10 cellular contexts compared by ENCODE assay signal in the genomic region with DNA sequence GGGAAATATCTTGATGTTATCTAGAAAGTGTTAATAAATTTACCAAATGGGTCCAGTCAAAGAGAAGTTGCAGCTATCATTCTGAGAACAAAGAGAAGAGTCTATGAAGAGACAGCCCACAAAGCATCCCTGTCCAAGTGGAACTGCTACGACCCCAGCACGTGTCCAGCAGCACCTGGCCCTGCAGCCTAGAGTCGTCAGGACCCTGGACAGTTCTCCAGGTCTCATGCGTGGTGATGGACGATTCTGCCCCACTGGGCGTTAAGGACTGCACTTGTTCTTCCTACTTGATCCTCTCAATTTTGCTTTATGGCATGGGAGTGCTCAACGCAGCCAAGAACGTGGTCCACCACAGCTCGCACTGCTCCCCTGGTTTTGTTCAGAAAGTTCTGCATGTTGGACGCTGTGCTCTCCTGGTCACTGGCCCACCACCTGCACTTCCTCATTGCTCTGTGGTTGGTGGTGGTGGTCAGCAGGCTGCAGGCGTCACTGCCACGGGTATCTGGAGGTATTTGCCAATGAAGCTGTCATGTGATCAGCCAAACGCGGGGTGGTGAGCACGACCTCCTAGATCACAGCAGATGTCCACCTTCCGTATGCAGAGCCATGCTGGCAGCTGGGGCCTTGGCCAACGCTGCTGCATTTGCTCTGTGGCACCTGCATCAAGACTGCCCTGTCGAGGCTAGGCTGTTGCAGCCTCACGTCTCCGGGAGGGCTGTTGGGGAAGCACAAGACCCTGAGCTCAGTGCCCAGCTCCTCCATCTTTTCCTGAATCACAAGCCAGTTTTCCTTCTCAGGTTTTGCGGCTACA.
A peak's percentile ranks its signal among the peaks of the same experiment; 100 is the strongest.
DNase-seq lines count a peak whose midpoint lies in the region; ATAC-seq, FAIRE-seq and TF ChIP-seq lines count a peak whose summit lies in the region.
"Had no signal": no experiment of that assay in that cellular context is flagged by ENCODE, and none has a peak within 500 bp of the region (broad histone marks: within the 10 kb centered on the region; RNA-seq: fewer than 3 reads in every experiment).

No MANE protein-coding gene starts in this region.

- DNase-seq in ELR (ENCODE audit: low read depth) (peak; percentile 18), GM12878 (ENCODE audit: low read depth, low spot score) (no peak), lower lobe of right lung (peak; percentile 18), DMS153 treated with DMSO at 0.1 percent for 48 hours (lab: John Stamatoyannopoulos, UW; ENCODE audit: unreplicated experiment) (no peak)
- DNase-seq: activated effector memory CD4-positive, alpha-beta T cell treated with Interleukin-2 at 50 U/mL for 16 hours; cortex of kidney; GF-D8 had no signal

- TF ChIP-seq POLR2A in GM12878 (IDR thresholded peaks at IDR 0.05; ENCODE audit: low read depth, low read length): no peak

- intact Hi-C loops in GM12878 (cut with micrococcal nuclease; ENCODE audit: unreplicated experiment) (no loop called here), lower lobe of right lung (cut with DNase I) (no loop called here)

- TF ChIP-seq EP300 in Ishikawa (IDR thresholded peaks at IDR 0.05; ENCODE audit: borderline replicate concordance) (no peak), GM12878 (IDR thresholded peaks at IDR 0.05; ENCODE audit: borderline replicate concordance in 1 of 2, control insufficient read depth in 1 of 2, low read depth in 2 of 2, low read length in 2 of 2) (no peak)

- 39% methylated on average over 21 of the region's 21 CpGs for WGBS in GM12878 (ENCODE audit: insufficient coverage, insufficient replicate concordance, low lambda C conversion rate, missing lambda C conversion rate)

- RAD21 ChIA-PET in GM12878 (lab: Charles Lee; ENCODE audit: unreplicated experiment): no interaction called here

- no peak overlapping the region for H3K9ac ChIP-seq in GM12878 (ENCODE audit: control insufficient read depth, insufficient read depth, low read length)

- H3K27me3 ChIP-seq in GM12878 (replicated peaks in 1 of 2; ENCODE audit: control insufficient read depth in 2 of 2, insufficient read depth in 2 of 2, low read length in 1 of 2) (no peaks in the 10 kb centered on the region), lower lobe of right lung (ENCODE audit: low read depth) (peaks cover 14% of the 10 kb centered on the region)

- H4K20me1 ChIP-seq in GM12878 (ENCODE audit: control insufficient read depth, insufficient read depth): no peaks in the 10 kb centered on the region

- no peaks in the 10 kb centered on the region for H3K36me3 Mint-ChIP-seq in stimulated activated memory B cell treated with anti-CD40 and anti-IgM and Interleukin-4, amounts not matched to agents 10 μg/mL and 1 μg/mL and 100 μg/mL, for 72 hours

- CTCF ChIA-PET in GM12878 (lab: Yijun Ruan, JAX): no interaction called here

- no peaks in the 10 kb centered on the region for H3K36me3 ChIP-seq in GM12878 (ENCODE audit: control insufficient read depth in 2 of 2, insufficient read depth in 2 of 2, low read length in 1 of 2)
- H3K36me3 ChIP-seq in lower lobe of right lung: no peaks in the 10 kb centered on the region

- H3K4me3 Mint-ChIP-seq in stimulated activated memory B cell treated with anti-CD40 and anti-IgM and Interleukin-4, amounts not matched to agents 10 μg/mL and 1 μg/mL and 100 μg/mL, for 72 hours: no peak overlapping the region

- no peak overlapping the region for H3K4me2 ChIP-seq in GM12878 (ENCODE audit: control insufficient read depth, insufficient read depth)

- no peaks in the 10 kb centered on the region for H3K4me1 Mint-ChIP-seq in stimulated activated memory B cell treated with anti-CD40 and anti-IgM and Interleukin-4, amounts not matched to agents 10 μg/mL and 1 μg/mL and 100 μg/mL, for 72 hours

- in situ Hi-C loops in GM12878 (cut with MboI): no loop called here

- no peaks in the 10 kb centered on the region for H3K4me1 ChIP-seq in GM12878 (ENCODE audit: control insufficient read depth, insufficient read depth, low read length)
- H3K4me1 ChIP-seq in lower lobe of right lung: no peaks in the 10 kb centered on the region

- SMC1A ChIA-PET in GM12878 (lab: Charles Lee; ENCODE audit: uncharacterized antibody, unreplicated experiment): no interaction called here

- H3K9me3 Mint-ChIP-seq in stimulated activated memory B cell treated with anti-CD40 and anti-IgM and Interleukin-4, amounts not matched to agents 10 μg/mL and 1 μg/mL and 100 μg/mL, for 72 hours: peaks cover 21% of the 10 kb centered on the region

- BruUV-seq in GM12878 (replicated peaks; lab: Mats Ljungman, UMichigan): no TSS peak

- no peaks in the 10 kb centered on the region for H3K79me2 ChIP-seq in GM12878 (ENCODE audit: control insufficient read depth, insufficient read depth, low read length)

- H3K9me3 ChIP-seq in GM12878 (replicated peaks; ENCODE audit: control insufficient read depth, insufficient read depth, low read length) (no peaks in the 10 kb centered on the region; the same call in 2 of the 3 replicates), lower lobe of right lung (no peaks in the 10 kb centered on the region)

- no peak overlapping the region for H3K4me3 ChIP-seq in GM12878
- H3K4me3 ChIP-seq in lower lobe of right lung: no peak overlapping the region

- no peak overlapping the region for H2AFZ ChIP-seq in GM12878 (ENCODE audit: control insufficient read depth, low read depth, low read length)

- no peak for FAIRE-seq in GM12878 (lab: Jason Lieb, UNC)

- no peak for ATAC-seq in GM12878
- ATAC-seq in lower lobe of right lung: no peak
- no peak for ATAC-seq in HG03520 (IDR thresholded peaks at IDR 0.05; ENCODE audit: unreplicated experiment)
- no peak for ATAC-seq in stimulated activated memory B cell treated with anti-CD40 and anti-IgM and Interleukin-4, amounts not matched to agents 10 μg/mL and 1 μg/mL and 100 μg/mL, for 72 hours

- H3K27ac Mint-ChIP-seq in stimulated activated memory B cell treated with anti-CD40 and anti-IgM and Interleukin-4, amounts not matched to agents 10 μg/mL and 1 μg/mL and 100 μg/mL, for 72 hours: no peak overlapping the region

- H3K27me3 Mint-ChIP-seq in stimulated activated memory B cell treated with anti-CD40 and anti-IgM and Interleukin-4, amounts not matched to agents 10 μg/mL and 1 μg/mL and 100 μg/mL, for 72 hours: no peaks in the 10 kb centered on the region

- TF ChIP-seq CTCF in GM12878 (IDR thresholded peaks at IDR 0.05 in 2 of 3, conservative IDR thresholded peaks at IDR 0.05 in 1 of 3; ENCODE audit: control insufficient read depth in 2 of 3, extremely low read depth in 1 of 3, insufficient read depth in 1 of 3, low read depth in 3 of 3, low read length in 3 of 3): no peak
- no peak for TF ChIP-seq CTCF in lower lobe of right lung (IDR thresholded peaks at IDR 0.05)

- TF ChIP-seq RAD21 in Ishikawa (IDR thresholded peaks at IDR 0.05; ENCODE audit: low read depth) (no peak), GM12878 (IDR thresholded peaks at IDR 0.05; ENCODE audit: insufficient read depth, low read depth, low read length) (no peak)

- POLR2A ChIA-PET in GM12878 (lab: Charles Lee): no interaction called here

- H3K27ac ChIP-seq in GM12878 (ENCODE audit: control insufficient read depth, insufficient read depth) (no peak overlapping the region), lower lobe of right lung (no peak overlapping the region)

TF ChIP-seq in Ishikawa, 13 proteins besides CTCF, POLR2A, EP300 and RAD21 (continues in another document):
- no peak for TF ChIP-seq ZBTB7A (IDR thresholded peaks at IDR 0.05; ENCODE audit: low read depth)

TF ChIP-seq in GM12878, 131 proteins besides CTCF, POLR2A, EP300 and RAD21:
- TF ChIP-seq, protein P1, sequence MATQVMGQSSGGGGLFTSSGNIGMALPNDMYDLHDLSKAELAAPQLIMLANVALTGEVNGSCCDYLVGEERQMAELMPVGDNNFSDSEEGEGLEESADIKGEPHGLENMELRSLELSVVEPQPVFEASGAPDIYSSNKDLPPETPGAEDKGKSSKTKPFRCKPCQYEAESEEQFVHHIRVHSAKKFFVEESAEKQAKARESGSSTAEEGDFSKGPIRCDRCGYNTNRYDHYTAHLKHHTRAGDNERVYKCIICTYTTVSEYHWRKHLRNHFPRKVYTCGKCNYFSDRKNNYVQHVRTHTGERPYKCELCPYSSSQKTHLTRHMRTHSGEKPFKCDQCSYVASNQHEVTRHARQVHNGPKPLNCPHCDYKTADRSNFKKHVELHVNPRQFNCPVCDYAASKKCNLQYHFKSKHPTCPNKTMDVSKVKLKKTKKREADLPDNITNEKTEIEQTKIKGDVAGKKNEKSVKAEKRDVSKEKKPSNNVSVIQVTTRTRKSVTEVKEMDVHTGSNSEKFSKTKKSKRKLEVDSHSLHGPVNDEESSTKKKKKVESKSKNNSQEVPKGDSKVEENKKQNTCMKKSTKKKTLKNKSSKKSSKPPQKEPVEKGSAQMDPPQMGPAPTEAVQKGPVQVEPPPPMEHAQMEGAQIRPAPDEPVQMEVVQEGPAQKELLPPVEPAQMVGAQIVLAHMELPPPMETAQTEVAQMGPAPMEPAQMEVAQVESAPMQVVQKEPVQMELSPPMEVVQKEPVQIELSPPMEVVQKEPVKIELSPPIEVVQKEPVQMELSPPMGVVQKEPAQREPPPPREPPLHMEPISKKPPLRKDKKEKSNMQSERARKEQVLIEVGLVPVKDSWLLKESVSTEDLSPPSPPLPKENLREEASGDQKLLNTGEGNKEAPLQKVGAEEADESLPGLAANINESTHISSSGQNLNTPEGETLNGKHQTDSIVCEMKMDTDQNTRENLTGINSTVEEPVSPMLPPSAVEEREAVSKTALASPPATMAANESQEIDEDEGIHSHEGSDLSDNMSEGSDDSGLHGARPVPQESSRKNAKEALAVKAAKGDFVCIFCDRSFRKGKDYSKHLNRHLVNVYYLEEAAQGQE (IDR thresholded peaks at IDR 0.05; ENCODE audit: low read depth, low read length): peak; percentile 75; the same call in 1 of the 2 replicates
- TF ChIP-seq TARDBP (IDR thresholded peaks at IDR 0.05; ENCODE audit: borderline replicate concordance): no peak

Comparison
In these comparisons a context has a peak if more than half of its experiments do, and no peak if none do; other contexts are left out.
1. DNase-seq: peak in ELR (single experiment) and lower lobe of right lung (single experiment); none in GM12878 (single experiment) and DMS153 treated with DMSO at 0.1 percent for 48 hours (single experiment).